19 cellular contexts compared by ENCODE assay signal in genomic region chr4:164648151-164648848, GRCh38.
A peak's percentile ranks its signal among the peaks of the same experiment; 100 is the strongest.
DNase-seq lines count a peak whose midpoint lies in the region; ATAC-seq, FAIRE-seq and TF ChIP-seq lines count a peak whose summit lies in the region.
"Had no signal": no experiment of that assay in that cellular context is flagged by ENCODE, and none has a peak within 500 bp of the region (broad histone marks: within the 10 kb centered on the region; RNA-seq: fewer than 3 reads in every experiment).

No MANE protein-coding gene starts in this region.

- DNase-seq in H54 (ENCODE audit: insufficient read length, low spot score) (peak; percentile 7), RWPE1 (ENCODE audit: low spot score) (peak; percentile 86), fibroblast of lung (ENCODE audit: low read depth in 2 of 2) (peak; percentile 21 to 95), skeletal muscle cell (ENCODE audit: low read depth) (peak; percentile 30), NCI-H1417 (lab: John Stamatoyannopoulos, UW) (no peak), RPMI8226 (no peak), T-helper 17 cell (no peak)
- DNase-seq: activated CD8-positive, alpha-beta T cell treated with anti-CD3 and anti-CD28 coated beads for 36 hours; amygdala; DMS79 treated with DMSO at 0.1 percent for 48 hours; mesendoderm; NCI-H1092 treated with DMSO at 0.1 percent for 48 hours; NCI-H2171; NK-92 treated with Interleukin-12 subunit alpha and Interleukin-12 subunit beta, amount 100 ng/mL, for 24 hours; stimulated activated naive CD4-positive, alpha-beta T cell; upper lobe of right lung had no signal

- H3K27ac ChIP-seq in RWPE1: no peak overlapping the region
- no peak overlapping the region for H3K27ac ChIP-seq in fibroblast of lung (ENCODE audit: insufficient read depth, low read length)
- H3K27ac ChIP-seq: BLaER1, neutrophil, upper lobe of right lung had no signal

- H3K27me3 ChIP-seq in fibroblast of lung (ENCODE audit: control insufficient read depth, insufficient read depth, low read length): no peaks in the 10 kb centered on the region
- H3K27me3 ChIP-seq: BLaER1, neutrophil, upper lobe of right lung had no signal

- H3K4me1 Mint-ChIP-seq in T-helper 17 cell: no peaks in the 10 kb centered on the region

- TF ChIP-seq CTCF in RWPE1 (conservative IDR thresholded peaks at IDR 0.05; ENCODE audit: low read depth) (no peak), fibroblast of lung (conservative IDR thresholded peaks at IDR 0.05 in 1 of 2, IDR thresholded peaks at IDR 0.05 in 1 of 2; ENCODE audit: low read depth in 1 of 2, low read length in 2 of 2) (no peak)

- no peaks in the 10 kb centered on the region for H3K79me2 ChIP-seq in fibroblast of lung (ENCODE audit: control insufficient read depth, insufficient read depth, low read length)

- H2AFZ ChIP-seq in fibroblast of lung (ENCODE audit: low read length): no peak overlapping the region

- H3K27ac Mint-ChIP-seq in T-helper 17 cell: no peak overlapping the region
- H3K27ac Mint-ChIP-seq: activated CD8-positive, alpha-beta T cell treated with anti-CD3 and anti-CD28 coated beads for 36 hours had no signal

- POLR2A ChIA-PET in RWPE1 (lab: Yijun Ruan, JAX; ENCODE audit: low non-redundant PET): no interaction called here

- no peak overlapping the region for H3K4me3 Mint-ChIP-seq in T-helper 17 cell
- H3K4me3 Mint-ChIP-seq: activated CD8-positive, alpha-beta T cell treated with anti-CD3 and anti-CD28 coated beads for 36 hours had no signal

- H3K4me1 ChIP-seq in fibroblast of lung (ENCODE audit: control insufficient read depth, extremely low read depth, insufficient read depth, low read length): no peaks in the 10 kb centered on the region
- H3K4me1 ChIP-seq: upper lobe of right lung had no signal

- H3K9me3 ChIP-seq in fibroblast of lung (ENCODE audit: control insufficient read depth, insufficient read depth, low read depth, low read length) (no peaks in the 10 kb centered on the region), T-helper 17 cell (ENCODE audit: control insufficient read depth, low read length, poor library complexity, severe bottlenecking) (peaks cover 2% of the 10 kb centered on the region)
- H3K9me3 ChIP-seq: neutrophil, upper lobe of right lung had no signal

- H3K9ac ChIP-seq in fibroblast of lung (ENCODE audit: insufficient read depth, low read length): no peak overlapping the region
- H3K9ac ChIP-seq: BLaER1 had no signal

- CTCF ChIA-PET in RWPE1 (lab: Yijun Ruan, JAX): interaction anchor here (0.6 to 0.7 kb wide), 2 partner anchors 8 to 22 kb away, joined by 3 to 8 read pairs; no protein-coding TSS in a partner anchor

- H3K36me3 ChIP-seq in fibroblast of lung (ENCODE audit: control insufficient read depth, insufficient read depth, low read length): no peaks in the 10 kb centered on the region
- H3K36me3 ChIP-seq: BLaER1, neutrophil, upper lobe of right lung had no signal

- ATAC-seq in T-helper 17 cell: no peak
- ATAC-seq: activated CD8-positive, alpha-beta T cell treated with anti-CD3 and anti-CD28 coated beads for 36 hours; HepG2; upper lobe of right lung had no signal

- no peak for TF ChIP-seq POLR2A in H54 (IDR thresholded peaks at IDR 0.05; ENCODE audit: low read depth, low read length)

- H3K36me3 Mint-ChIP-seq in T-helper 17 cell (ENCODE audit: low read depth): no peaks in the 10 kb centered on the region

- H3K4me3 ChIP-seq in fibroblast of lung (replicated peaks in 1 of 4; ENCODE audit: control extremely low read depth in 1 of 4, insufficient read depth in 1 of 4, low read depth in 3 of 4, low read length in 4 of 4) (no peak overlapping the region), skeletal muscle cell (ENCODE audit: low read depth, low read length) (no peak overlapping the region)
- H3K4me3 ChIP-seq: upper lobe of right lung had no signal

- peak; percentile 75 for FAIRE-seq in H54 (lab: Jason Lieb, UNC)
- FAIRE-seq: HepG2 had no signal

- no peak overlapping the region for H3K4me2 ChIP-seq in fibroblast of lung (ENCODE audit: extremely low read depth, insufficient read depth, low read length)
- H3K4me2 ChIP-seq: BLaER1 had no signal

- H3K27me3 Mint-ChIP-seq in T-helper 17 cell: no peaks in the 10 kb centered on the region
- H3K27me3 Mint-ChIP-seq: activated CD8-positive, alpha-beta T cell treated with anti-CD3 and anti-CD28 coated beads for 36 hours had no signal

- no peaks in the 10 kb centered on the region for H4K20me1 ChIP-seq in fibroblast of lung (ENCODE audit: control insufficient read depth, extremely low read depth, insufficient read depth, low read length)
- H4K20me1 ChIP-seq: BLaER1 had no signal

Comparison
In these comparisons a context has a peak if more than half of its experiments do, and no peak if none do; other contexts are left out.
1. DNase-seq: peak in H54 (single experiment), RWPE1 (single experiment), fibroblast of lung (2 of 2) and skeletal muscle cell (single experiment); none in NCI-H1417 (0 of 3), RPMI8226 (single experiment) and T-helper 17 cell (0 of 3).